ENCODE assay signal across 1 cellular context in the genomic region with DNA sequence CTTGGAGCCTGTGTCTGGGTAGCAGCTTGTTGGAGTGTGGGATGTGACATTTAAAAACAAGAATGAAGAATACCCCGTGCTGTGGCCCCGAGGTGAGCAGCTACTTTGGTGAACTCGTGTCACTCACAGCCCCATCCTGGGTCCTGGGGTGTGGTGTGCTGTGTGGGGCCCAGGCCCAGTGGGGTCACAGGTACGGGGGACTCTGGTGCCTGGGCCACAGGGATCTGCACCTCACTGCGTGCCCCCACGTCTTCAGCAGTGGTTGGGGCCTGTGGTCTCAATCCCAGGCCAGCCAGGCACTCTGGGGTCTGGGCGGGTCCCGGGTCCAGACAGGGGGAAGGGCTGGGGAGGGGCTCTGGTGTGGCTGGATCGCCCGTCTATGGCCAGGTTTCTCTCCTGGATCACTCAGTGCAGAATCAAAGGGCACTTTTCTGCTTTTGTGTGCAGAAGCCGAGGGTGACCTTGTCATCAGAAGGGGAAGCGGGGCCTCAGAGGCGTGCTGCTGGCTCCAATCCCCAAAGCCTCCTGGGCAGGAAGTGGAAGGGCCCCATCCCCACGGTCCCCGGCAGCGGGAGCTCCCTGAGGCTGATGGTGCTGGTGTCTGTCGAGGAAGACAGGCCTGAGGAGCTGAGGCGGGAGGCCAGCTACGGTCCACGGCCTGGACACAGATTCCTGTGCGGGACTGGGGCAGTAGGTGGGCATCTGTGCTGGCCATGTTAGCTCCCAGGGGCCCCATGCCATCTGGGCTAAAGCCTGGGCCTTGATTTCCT.
TF ChIP-seq lines count a peak whose summit lies in the region.

No MANE protein-coding gene starts in this region.

TF ChIP-seq in HepG2, 621 proteins besides CTCF, POLR2A, EP300 and RAD21 (continued from another document and continues in another):
- TF ChIP-seq KMT2B (CRISPR knock-in tag; IDR thresholded peaks at IDR 0.05) (peak; percentile 52), ZNF724P (CRISPR knock-in tag; IDR thresholded peaks at IDR 0.05; ENCODE audit: borderline replicate concordance) (peak; percentile 64), GATAD1 (CRISPR knock-in tag; IDR thresholded peaks at IDR 0.05) (peak; percentile 63; the same call in 1 of the 2 replicates), GABPA (IDR thresholded peaks at IDR 0.05; ENCODE audit: low read depth, low read length) (peak; percentile 66), GABPA (CRISPR knock-in tag; IDR thresholded peaks at IDR 0.05; ENCODE audit: low read depth) (peak; percentile 90), ZNF670 (CRISPR knock-in tag; IDR thresholded peaks at IDR 0.05; ENCODE audit: borderline replicate concordance) (no peak), ZNF329 (CRISPR knock-in tag; IDR thresholded peaks at IDR 0.05; ENCODE audit: low read depth) (0 out of 2 replicates have a peak, but pooled peaks have one; percentile 65), ZNF577 (CRISPR knock-in tag; IDR thresholded peaks at IDR 0.05; ENCODE audit: borderline replicate concordance, low read depth) (no peak), NCOR1 (IDR thresholded peaks at IDR 0.05; ENCODE audit: borderline replicate concordance, low read length) (peak; percentile 70), ZC3H4 (CRISPR knock-in tag; IDR thresholded peaks at IDR 0.05; ENCODE audit: borderline replicate concordance) (no peak), GTF3A (CRISPR knock-in tag; conservative IDR thresholded peaks at IDR 0.05) (no peak), ZNF318 (CRISPR knock-in tag; IDR thresholded peaks at IDR 0.05) (peak; percentile 42; the same call in 1 of the 2 replicates), TCF12 (IDR thresholded peaks at IDR 0.05) (no peak), TCF12 (CRISPR knock-in tag; IDR thresholded peaks at IDR 0.05) (peak; percentile 86; the same call in 1 of the 2 replicates), CREB1 (IDR thresholded peaks at IDR 0.05) (no peak), CREB1 (CRISPR knock-in tag; IDR thresholded peaks at IDR 0.05) (no peak), MBNL3 (CRISPR knock-in tag; conservative IDR thresholded peaks at IDR 0.05) (no peak), NONO (IDR thresholded peaks at IDR 0.05) (no peak), NONO (CRISPR knock-in tag; conservative IDR thresholded peaks at IDR 0.05) (peak; percentile 87), JUN (CRISPR knock-in tag; IDR thresholded peaks at IDR 0.05) (0 out of 2 replicates have a peak, but pooled peaks have one; percentile 38)
- TF ChIP-seq, protein P1, sequence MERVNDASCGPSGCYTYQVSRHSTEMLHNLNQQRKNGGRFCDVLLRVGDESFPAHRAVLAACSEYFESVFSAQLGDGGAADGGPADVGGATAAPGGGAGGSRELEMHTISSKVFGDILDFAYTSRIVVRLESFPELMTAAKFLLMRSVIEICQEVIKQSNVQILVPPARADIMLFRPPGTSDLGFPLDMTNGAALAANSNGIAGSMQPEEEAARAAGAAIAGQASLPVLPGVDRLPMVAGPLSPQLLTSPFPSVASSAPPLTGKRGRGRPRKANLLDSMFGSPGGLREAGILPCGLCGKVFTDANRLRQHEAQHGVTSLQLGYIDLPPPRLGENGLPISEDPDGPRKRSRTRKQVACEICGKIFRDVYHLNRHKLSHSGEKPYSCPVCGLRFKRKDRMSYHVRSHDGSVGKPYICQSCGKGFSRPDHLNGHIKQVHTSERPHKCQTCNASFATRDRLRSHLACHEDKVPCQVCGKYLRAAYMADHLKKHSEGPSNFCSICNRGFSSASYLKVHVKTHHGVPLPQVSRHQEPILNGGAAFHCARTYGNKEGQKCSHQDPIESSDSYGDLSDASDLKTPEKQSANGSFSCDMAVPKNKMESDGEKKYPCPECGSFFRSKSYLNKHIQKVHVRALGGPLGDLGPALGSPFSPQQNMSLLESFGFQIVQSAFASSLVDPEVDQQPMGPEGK (CRISPR knock-in tag; IDR thresholded peaks at IDR 0.05) = peak; percentile 90
- TF ChIP-seq, protein P2, sequence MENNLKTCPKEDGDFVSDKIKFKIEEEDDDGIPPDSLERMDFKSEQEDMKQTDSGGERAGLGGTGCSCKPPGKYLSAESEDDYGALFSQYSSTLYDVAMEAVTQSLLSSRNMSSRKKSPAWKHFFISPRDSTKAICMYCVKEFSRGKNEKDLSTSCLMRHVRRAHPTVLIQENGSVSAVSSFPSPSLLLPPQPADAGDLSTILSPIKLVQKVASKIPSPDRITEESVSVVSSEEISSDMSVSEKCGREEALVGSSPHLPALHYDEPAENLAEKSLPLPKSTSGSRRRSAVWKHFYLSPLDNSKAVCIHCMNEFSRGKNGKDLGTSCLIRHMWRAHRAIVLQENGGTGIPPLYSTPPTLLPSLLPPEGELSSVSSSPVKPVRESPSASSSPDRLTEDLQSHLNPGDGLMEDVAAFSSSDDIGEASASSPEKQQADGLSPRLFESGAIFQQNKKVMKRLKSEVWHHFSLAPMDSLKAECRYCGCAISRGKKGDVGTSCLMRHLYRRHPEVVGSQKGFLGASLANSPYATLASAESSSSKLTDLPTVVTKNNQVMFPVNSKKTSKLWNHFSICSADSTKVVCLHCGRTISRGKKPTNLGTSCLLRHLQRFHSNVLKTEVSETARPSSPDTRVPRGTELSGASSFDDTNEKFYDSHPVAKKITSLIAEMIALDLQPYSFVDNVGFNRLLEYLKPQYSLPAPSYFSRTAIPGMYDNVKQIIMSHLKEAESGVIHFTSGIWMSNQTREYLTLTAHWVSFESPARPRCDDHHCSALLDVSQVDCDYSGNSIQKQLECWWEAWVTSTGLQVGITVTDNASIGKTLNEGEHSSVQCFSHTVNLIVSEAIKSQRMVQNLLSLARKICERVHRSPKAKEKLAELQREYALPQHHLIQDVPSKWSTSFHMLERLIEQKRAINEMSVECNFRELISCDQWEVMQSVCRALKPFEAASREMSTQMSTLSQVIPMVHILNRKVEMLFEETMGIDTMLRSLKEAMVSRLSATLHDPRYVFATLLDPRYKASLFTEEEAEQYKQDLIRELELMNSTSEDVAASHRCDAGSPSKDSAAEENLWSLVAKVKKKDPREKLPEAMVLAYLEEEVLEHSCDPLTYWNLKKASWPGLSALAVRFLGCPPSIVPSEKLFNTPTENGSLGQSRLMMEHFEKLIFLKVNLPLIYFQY (CRISPR knock-in tag; IDR thresholded peaks at IDR 0.05; ENCODE audit: borderline replicate concordance) = peak; percentile 57; the same call in 1 of the 2 replicates
- TF ChIP-seq, protein P3, sequence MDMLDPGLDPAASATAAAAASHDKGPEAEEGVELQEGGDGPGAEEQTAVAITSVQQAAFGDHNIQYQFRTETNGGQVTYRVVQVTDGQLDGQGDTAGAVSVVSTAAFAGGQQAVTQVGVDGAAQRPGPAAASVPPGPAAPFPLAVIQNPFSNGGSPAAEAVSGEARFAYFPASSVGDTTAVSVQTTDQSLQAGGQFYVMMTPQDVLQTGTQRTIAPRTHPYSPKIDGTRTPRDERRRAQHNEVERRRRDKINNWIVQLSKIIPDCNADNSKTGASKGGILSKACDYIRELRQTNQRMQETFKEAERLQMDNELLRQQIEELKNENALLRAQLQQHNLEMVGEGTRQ (IDR thresholded peaks at IDR 0.05; ENCODE audit: low read depth, low read length) = no peak
- TF ChIP-seq, protein P3 (CRISPR knock-in tag; IDR thresholded peaks at IDR 0.05; ENCODE audit: borderline replicate concordance) = peak; percentile 25; the same call in 1 of the 2 replicates
- TF ChIP-seq, protein P4, sequence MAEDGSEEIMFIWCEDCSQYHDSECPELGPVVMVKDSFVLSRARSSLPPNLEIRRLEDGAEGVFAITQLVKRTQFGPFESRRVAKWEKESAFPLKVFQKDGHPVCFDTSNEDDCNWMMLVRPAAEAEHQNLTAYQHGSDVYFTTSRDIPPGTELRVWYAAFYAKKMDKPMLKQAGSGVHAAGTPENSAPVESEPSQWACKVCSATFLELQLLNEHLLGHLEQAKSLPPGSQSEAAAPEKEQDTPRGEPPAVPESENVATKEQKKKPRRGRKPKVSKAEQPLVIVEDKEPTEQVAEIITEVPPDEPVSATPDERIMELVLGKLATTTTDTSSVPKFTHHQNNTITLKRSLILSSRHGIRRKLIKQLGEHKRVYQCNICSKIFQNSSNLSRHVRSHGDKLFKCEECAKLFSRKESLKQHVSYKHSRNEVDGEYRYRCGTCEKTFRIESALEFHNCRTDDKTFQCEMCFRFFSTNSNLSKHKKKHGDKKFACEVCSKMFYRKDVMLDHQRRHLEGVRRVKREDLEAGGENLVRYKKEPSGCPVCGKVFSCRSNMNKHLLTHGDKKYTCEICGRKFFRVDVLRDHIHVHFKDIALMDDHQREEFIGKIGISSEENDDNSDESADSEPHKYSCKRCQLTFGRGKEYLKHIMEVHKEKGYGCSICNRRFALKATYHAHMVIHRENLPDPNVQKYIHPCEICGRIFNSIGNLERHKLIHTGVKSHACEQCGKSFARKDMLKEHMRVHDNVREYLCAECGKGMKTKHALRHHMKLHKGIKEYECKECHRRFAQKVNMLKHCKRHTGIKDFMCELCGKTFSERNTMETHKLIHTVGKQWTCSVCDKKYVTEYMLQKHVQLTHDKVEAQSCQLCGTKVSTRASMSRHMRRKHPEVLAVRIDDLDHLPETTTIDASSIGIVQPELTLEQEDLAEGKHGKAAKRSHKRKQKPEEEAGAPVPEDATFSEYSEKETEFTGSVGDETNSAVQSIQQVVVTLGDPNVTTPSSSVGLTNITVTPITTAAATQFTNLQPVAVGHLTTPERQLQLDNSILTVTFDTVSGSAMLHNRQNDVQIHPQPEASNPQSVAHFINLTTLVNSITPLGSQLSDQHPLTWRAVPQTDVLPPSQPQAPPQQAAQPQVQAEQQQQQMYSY (CRISPR knock-in tag; IDR thresholded peaks at IDR 0.05) = peak; percentile 49; the same call in 1 of the 2 replicates
- TF ChIP-seq, protein P5, sequence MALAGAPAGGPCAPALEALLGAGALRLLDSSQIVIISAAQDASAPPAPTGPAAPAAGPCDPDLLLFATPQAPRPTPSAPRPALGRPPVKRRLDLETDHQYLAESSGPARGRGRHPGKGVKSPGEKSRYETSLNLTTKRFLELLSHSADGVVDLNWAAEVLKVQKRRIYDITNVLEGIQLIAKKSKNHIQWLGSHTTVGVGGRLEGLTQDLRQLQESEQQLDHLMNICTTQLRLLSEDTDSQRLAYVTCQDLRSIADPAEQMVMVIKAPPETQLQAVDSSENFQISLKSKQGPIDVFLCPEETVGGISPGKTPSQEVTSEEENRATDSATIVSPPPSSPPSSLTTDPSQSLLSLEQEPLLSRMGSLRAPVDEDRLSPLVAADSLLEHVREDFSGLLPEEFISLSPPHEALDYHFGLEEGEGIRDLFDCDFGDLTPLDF (CRISPR knock-in tag; IDR thresholded peaks at IDR 0.05) = peak; percentile 20; the same call in 1 of the 2 replicates
